2 cellular contexts compared by ENCODE assay signal in genomic region chr6:151357758-151358436, GRCh38.
TF ChIP-seq lines count a peak whose summit lies in the region.

No MANE protein-coding gene starts in this region.

TF ChIP-seq in HEK293, 187 proteins besides CTCF, POLR2A, EP300 and RAD21 (continued from another document and continues in another):
- TF ChIP-seq FEZF1 (tag by site-specific recombination; IDR thresholded peaks at IDR 0.05) (peak; percentile 97), ZEB2 (tag by site-specific recombination; IDR thresholded peaks at IDR 0.05) (peak; percentile 78), ZNF19 (tag by site-specific recombination; IDR thresholded peaks at IDR 0.05; ENCODE audit: low read depth) (no peak), ZNF785 (tag by site-specific recombination; IDR thresholded peaks at IDR 0.05) (no peak), RBAK (tag by site-specific recombination; IDR thresholded peaks at IDR 0.05) (no peak), ZNF76 (tag by site-specific recombination; IDR thresholded peaks at IDR 0.05; ENCODE audit: borderline replicate concordance, low read depth) (no peak), PRDM4 (tag by site-specific recombination; IDR thresholded peaks at IDR 0.05) (peak; percentile 92), ZNF2 (tag by site-specific recombination; IDR thresholded peaks at IDR 0.05) (peak; percentile 66; the same call in 1 of the 2 replicates), ZNF837 (tag by site-specific recombination; IDR thresholded peaks at IDR 0.05) (no peak), ZNF423 (tag by site-specific recombination; IDR thresholded peaks at IDR 0.05) (no peak; the same call in 1 of the 2 replicates), INSM2 (tag by site-specific recombination; IDR thresholded peaks at IDR 0.05) (peak; percentile 82), SCRT2 (tag by site-specific recombination; IDR thresholded peaks at IDR 0.05) (peak; percentile 52; the same call in 1 of the 2 replicates), ZIC2 (tag by site-specific recombination; IDR thresholded peaks at IDR 0.05) (no peak), ZNF211 (tag by site-specific recombination; IDR thresholded peaks at IDR 0.05; ENCODE audit: low read depth) (no peak), ZNF561 (tag by site-specific recombination; IDR thresholded peaks at IDR 0.05; ENCODE audit: borderline replicate concordance) (peak; percentile 92; the same call in 1 of the 2 replicates), MZF1 (tag by site-specific recombination; IDR thresholded peaks at IDR 0.05; ENCODE audit: borderline replicate concordance) (peak; percentile 63), IKZF3 (tag by site-specific recombination; IDR thresholded peaks at IDR 0.05) (peak; percentile 74)
- TF ChIP-seq, protein P1, sequence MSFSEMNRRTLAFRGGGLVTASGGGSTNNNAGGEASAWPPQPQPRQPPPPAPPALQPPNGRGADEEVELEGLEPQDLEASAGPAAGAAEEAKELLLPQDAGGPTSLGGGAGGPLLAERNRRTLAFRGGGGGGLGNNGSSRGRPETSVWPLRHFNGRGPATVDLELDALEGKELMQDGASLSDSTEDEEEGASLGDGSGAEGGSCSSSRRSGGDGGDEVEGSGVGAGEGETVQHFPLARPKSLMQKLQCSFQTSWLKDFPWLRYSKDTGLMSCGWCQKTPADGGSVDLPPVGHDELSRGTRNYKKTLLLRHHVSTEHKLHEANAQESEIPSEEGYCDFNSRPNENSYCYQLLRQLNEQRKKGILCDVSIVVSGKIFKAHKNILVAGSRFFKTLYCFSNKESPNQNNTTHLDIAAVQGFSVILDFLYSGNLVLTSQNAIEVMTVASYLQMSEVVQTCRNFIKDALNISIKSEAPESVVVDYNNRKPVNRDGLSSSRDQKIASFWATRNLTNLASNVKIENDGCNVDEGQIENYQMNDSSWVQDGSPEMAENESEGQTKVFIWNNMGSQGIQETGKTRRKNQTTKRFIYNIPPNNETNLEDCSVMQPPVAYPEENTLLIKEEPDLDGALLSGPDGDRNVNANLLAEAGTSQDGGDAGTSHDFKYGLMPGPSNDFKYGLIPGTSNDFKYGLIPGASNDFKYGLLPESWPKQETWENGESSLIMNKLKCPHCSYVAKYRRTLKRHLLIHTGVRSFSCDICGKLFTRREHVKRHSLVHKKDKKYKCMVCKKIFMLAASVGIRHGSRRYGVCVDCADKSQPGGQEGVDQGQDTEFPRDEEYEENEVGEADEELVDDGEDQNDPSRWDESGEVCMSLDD (tag by site-specific recombination; IDR thresholded peaks at IDR 0.05) = no peak
- TF ChIP-seq, protein P2, sequence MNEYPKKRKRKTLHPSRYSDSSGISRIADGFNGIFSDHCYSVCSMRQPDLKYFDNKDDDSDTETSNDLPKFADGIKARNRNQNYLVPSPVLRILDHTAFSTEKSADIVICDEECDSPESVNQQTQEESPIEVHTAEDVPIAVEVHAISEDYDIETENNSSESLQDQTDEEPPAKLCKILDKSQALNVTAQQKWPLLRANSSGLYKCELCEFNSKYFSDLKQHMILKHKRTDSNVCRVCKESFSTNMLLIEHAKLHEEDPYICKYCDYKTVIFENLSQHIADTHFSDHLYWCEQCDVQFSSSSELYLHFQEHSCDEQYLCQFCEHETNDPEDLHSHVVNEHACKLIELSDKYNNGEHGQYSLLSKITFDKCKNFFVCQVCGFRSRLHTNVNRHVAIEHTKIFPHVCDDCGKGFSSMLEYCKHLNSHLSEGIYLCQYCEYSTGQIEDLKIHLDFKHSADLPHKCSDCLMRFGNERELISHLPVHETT (tag by site-specific recombination; IDR thresholded peaks at IDR 0.05) = peak; percentile 42; the same call in 1 of the 2 replicates
- TF ChIP-seq, protein P3, sequence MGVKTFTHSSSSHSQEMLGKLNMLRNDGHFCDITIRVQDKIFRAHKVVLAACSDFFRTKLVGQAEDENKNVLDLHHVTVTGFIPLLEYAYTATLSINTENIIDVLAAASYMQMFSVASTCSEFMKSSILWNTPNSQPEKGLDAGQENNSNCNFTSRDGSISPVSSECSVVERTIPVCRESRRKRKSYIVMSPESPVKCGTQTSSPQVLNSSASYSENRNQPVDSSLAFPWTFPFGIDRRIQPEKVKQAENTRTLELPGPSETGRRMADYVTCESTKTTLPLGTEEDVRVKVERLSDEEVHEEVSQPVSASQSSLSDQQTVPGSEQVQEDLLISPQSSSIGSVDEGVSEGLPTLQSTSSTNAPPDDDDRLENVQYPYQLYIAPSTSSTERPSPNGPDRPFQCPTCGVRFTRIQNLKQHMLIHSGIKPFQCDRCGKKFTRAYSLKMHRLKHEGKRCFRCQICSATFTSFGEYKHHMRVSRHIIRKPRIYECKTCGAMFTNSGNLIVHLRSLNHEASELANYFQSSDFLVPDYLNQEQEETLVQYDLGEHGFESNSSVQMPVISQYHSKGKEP (tag by site-specific recombination; IDR thresholded peaks at IDR 0.05) = peak; percentile 98

TF ChIP-seq in WTC11, 78 proteins besides CTCF, POLR2A, EP300 and RAD21 (continued from another document):
- TF ChIP-seq, protein P4, sequence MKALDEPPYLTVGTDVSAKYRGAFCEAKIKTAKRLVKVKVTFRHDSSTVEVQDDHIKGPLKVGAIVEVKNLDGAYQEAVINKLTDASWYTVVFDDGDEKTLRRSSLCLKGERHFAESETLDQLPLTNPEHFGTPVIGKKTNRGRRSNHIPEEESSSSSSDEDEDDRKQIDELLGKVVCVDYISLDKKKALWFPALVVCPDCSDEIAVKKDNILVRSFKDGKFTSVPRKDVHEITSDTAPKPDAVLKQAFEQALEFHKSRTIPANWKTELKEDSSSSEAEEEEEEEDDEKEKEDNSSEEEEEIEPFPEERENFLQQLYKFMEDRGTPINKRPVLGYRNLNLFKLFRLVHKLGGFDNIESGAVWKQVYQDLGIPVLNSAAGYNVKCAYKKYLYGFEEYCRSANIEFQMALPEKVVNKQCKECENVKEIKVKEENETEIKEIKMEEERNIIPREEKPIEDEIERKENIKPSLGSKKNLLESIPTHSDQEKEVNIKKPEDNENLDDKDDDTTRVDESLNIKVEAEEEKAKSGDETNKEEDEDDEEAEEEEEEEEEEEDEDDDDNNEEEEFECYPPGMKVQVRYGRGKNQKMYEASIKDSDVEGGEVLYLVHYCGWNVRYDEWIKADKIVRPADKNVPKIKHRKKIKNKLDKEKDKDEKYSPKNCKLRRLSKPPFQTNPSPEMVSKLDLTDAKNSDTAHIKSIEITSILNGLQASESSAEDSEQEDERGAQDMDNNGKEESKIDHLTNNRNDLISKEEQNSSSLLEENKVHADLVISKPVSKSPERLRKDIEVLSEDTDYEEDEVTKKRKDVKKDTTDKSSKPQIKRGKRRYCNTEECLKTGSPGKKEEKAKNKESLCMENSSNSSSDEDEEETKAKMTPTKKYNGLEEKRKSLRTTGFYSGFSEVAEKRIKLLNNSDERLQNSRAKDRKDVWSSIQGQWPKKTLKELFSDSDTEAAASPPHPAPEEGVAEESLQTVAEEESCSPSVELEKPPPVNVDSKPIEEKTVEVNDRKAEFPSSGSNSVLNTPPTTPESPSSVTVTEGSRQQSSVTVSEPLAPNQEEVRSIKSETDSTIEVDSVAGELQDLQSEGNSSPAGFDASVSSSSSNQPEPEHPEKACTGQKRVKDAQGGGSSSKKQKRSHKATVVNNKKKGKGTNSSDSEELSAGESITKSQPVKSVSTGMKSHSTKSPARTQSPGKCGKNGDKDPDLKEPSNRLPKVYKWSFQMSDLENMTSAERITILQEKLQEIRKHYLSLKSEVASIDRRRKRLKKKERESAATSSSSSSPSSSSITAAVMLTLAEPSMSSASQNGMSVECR (CRISPR knock-in tag; IDR thresholded peaks at IDR 0.05; ENCODE audit: borderline replicate concordance) = no peak
- TF ChIP-seq JUN (CRISPR knock-in tag; IDR thresholded peaks at IDR 0.05) (no peak), ZMAT4 (CRISPR knock-in tag; IDR thresholded peaks at IDR 0.05) (no peak), IRF2 (CRISPR knock-in tag; IDR thresholded peaks at IDR 0.05; ENCODE audit: borderline replicate concordance, low read depth) (no peak), ZNF219 (CRISPR knock-in tag; IDR thresholded peaks at IDR 0.05; ENCODE audit: borderline replicate concordance) (no peak), JAZF1 (CRISPR knock-in tag; IDR thresholded peaks at IDR 0.05) (no peak), TP53 (CRISPR knock-in tag; IDR thresholded peaks at IDR 0.05) (no peak), E2F1 (CRISPR knock-in tag; IDR thresholded peaks at IDR 0.05) (no peak), ZNF138 (CRISPR knock-in tag; conservative IDR thresholded peaks at IDR 0.05) (no peak), GRHL2 (CRISPR knock-in tag; IDR thresholded peaks at IDR 0.05; ENCODE audit: insufficient replicate concordance, severe bottlenecking) (no peak), ETV6 (CRISPR knock-in tag; IDR thresholded peaks at IDR 0.05) (no peak), NFE2L1 (CRISPR knock-in tag; IDR thresholded peaks at IDR 0.05) (no peak), ZNF263 (CRISPR knock-in tag; IDR thresholded peaks at IDR 0.05; ENCODE audit: low read depth) (no peak), ATF3 (CRISPR knock-in tag; conservative IDR thresholded peaks at IDR 0.05) (no peak)
- TF ChIP-seq, protein P5, sequence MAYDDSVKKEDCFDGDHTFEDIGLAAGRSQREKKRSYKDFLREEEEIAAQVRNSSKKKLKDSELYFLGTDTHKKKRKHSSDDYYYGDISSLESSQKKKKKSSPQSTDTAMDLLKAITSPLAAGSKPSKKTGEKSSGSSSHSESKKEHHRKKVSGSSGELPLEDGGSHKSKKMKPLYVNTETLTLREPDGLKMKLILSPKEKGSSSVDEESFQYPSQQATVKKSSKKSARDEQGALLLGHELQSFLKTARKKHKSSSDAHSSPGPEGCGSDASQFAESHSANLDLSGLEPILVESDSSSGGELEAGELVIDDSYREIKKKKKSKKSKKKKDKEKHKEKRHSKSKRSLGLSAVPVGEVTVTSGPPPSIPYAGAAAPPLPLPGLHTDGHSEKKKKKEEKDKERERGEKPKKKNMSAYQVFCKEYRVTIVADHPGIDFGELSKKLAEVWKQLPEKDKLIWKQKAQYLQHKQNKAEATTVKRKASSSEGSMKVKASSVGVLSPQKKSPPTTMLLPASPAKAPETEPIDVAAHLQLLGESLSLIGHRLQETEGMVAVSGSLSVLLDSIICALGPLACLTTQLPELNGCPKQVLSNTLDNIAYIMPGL (CRISPR knock-in tag; IDR thresholded peaks at IDR 0.05) = no peak
- TF ChIP-seq, protein P6, sequence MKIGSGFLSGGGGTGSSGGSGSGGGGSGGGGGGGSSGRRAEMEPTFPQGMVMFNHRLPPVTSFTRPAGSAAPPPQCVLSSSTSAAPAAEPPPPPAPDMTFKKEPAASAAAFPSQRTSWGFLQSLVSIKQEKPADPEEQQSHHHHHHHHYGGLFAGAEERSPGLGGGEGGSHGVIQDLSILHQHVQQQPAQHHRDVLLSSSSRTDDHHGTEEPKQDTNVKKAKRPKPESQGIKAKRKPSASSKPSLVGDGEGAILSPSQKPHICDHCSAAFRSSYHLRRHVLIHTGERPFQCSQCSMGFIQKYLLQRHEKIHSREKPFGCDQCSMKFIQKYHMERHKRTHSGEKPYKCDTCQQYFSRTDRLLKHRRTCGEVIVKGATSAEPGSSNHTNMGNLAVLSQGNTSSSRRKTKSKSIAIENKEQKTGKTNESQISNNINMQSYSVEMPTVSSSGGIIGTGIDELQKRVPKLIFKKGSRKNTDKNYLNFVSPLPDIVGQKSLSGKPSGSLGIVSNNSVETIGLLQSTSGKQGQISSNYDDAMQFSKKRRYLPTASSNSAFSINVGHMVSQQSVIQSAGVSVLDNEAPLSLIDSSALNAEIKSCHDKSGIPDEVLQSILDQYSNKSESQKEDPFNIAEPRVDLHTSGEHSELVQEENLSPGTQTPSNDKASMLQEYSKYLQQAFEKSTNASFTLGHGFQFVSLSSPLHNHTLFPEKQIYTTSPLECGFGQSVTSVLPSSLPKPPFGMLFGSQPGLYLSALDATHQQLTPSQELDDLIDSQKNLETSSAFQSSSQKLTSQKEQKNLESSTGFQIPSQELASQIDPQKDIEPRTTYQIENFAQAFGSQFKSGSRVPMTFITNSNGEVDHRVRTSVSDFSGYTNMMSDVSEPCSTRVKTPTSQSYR (CRISPR knock-in tag; IDR thresholded peaks at IDR 0.05) = no peak
- TF ChIP-seq, protein P7, sequence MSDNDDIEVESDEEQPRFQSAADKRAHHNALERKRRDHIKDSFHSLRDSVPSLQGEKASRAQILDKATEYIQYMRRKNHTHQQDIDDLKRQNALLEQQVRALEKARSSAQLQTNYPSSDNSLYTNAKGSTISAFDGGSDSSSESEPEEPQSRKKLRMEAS (CRISPR knock-in tag; IDR thresholded peaks at IDR 0.05) = no peak
